8 cellular contexts compared by ENCODE assay signal in the genomic region with DNA sequence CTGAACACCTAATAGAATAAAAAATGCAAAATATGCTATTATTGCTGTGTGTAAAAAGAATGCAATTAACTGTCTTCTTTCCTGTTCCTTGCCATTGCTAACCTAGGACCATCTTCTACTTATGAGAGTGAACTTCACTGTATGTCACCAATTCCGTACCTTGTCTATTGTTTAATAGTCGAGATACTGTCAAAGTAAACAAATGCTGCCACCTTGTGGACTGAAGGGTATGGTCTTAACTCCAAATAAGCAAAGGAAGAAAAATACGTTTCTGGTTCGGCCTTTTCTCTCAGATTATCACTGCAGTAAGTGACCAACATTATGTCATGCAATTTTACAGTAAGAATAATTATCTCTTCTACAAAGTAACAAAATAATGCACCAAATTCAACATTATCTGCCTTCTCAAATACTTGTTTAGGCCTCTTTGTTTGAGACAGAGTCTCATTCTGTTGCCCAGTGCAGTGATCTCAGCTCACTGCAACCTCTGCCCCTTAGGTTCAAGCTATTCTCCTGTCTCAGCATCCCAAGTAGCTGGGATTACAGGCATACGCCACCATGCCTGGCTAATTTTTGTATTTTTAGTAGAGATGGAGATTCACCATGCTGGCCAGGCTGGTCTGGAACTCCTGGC.
DNase-seq lines count a peak whose midpoint lies in the region; ATAC-seq, FAIRE-seq and TF ChIP-seq lines count a peak whose summit lies in the region.

No MANE protein-coding gene starts in this region.

- BruUV-seq in endothelial cell of umbilical vein (replicated peaks; lab: Mats Ljungman, UMichigan), result no TSS peak

- peaks cover 6% of the 10 kb centered on the region for H3K4me1 Mint-ChIP-seq in mesothelial cell of epicardium

- H3K4me3 Mint-ChIP-seq in mesothelial cell of epicardium, result no peak overlapping the region

- peak; percentile 90 for ATAC-seq in DND-41 (ENCODE audit: insufficient read depth, low read depth)
- peak; percentile 59 for ATAC-seq in GM21717 (IDR thresholded peaks at IDR 0.05; ENCODE audit: unreplicated experiment)
- no peak for ATAC-seq in HG02884 (IDR thresholded peaks at IDR 0.05; ENCODE audit: unreplicated experiment)
- no peak for ATAC-seq in HG03342 (IDR thresholded peaks at IDR 0.05; ENCODE audit: unreplicated experiment)

- dilution Hi-C loops in endothelial cell of umbilical vein (cut with MboI; ENCODE audit: extremely low pct_ligation_motif_present, low sequenced_read_pairs), result no loop called here

- H4K20me1 ChIP-seq in DND-41 (ENCODE audit: insufficient read depth, low read length) (peaks cover 10% of the 10 kb centered on the region; the same call in 1 of the 2 replicates), endothelial cell of umbilical vein (replicated peaks; ENCODE audit: control insufficient read depth, extremely low read depth, insufficient read depth, low read length) (no peaks in the 10 kb centered on the region)

- no peaks in the 10 kb centered on the region for H3K27me3 Mint-ChIP-seq in mesothelial cell of epicardium (ENCODE audit: low read depth)

- intact Hi-C loops in endothelial cell of umbilical vein (cut with micrococcal nuclease), result loop anchor here (1.0 to 5.0 kb wide), 7 partner anchors 185 to 921 kb away; a partner anchor contains a TSS

- CTCF ChIA-PET in endothelial cell of umbilical vein (lab: Charles Lee), result interaction anchor here (1.0 to 2.3 kb wide), 12 partner anchors 9 to 927 kb away, joined by 3 to 29 read pairs (median 7); no protein-coding TSS in a partner anchor

- TF ChIP-seq CTCF in DND-41 (IDR thresholded peaks at IDR 0.05; ENCODE audit: borderline replicate concordance, extremely low read depth, low read length, poor library complexity, severe bottlenecking), result peak; percentile 79
- peak; percentile 52 to 56 for TF ChIP-seq CTCF in endothelial cell of umbilical vein (IDR thresholded peaks at IDR 0.05; ENCODE audit: extremely low read depth in 1 of 2, insufficient read depth in 1 of 2, low read depth in 1 of 2, low read length in 2 of 2)
- peak; percentile 69 for TF ChIP-seq CTCF in mesothelial cell of epicardium (IDR thresholded peaks at IDR 0.05; ENCODE audit: unreplicated experiment)

- H3K36me3 Mint-ChIP-seq in mesothelial cell of epicardium, result peaks cover 38% of the 10 kb centered on the region

- peaks cover 28% of the 10 kb centered on the region for H3K9me3 Mint-ChIP-seq in mesothelial cell of epicardium

- peak; percentile 35 for DNase-seq in DND-41
- peak; percentile 64 for DNase-seq in NCI-H1105 treated with DMSO at 0.1 percent for 48 hours (lab: John Stamatoyannopoulos, UW)
- peak; percentile 14 for DNase-seq in SKM-1 (lab: John Stamatoyannopoulos, UW; ENCODE audit: unreplicated experiment)
- peak; percentile 78 for DNase-seq in endothelial cell of umbilical vein (ENCODE audit: low read depth, low spot score)
- DNase-seq in mesothelial cell of epicardium (ENCODE audit: low spot score in 2 of 2, unreplicated experiment in 2 of 2), result no peak

- H3K4me1 ChIP-seq in DND-41 (ENCODE audit: insufficient read depth, low read length) (no peaks in the 10 kb centered on the region), endothelial cell of umbilical vein (ENCODE audit: control insufficient read depth, extremely low read depth, insufficient read depth, low read length) (no peaks in the 10 kb centered on the region)

- H3K27ac Mint-ChIP-seq in mesothelial cell of epicardium, result no peak overlapping the region

- H3K27ac ChIP-seq in DND-41 (ENCODE audit: low read length), result no peak overlapping the region
- H3K27ac ChIP-seq in endothelial cell of umbilical vein (ENCODE audit: insufficient read depth, low read depth, low read length), result no peak overlapping the region

- POLR2A ChIA-PET in endothelial cell of umbilical vein (lab: Charles Lee), result no interaction called here

- H3K27me3 ChIP-seq in DND-41 (ENCODE audit: insufficient read depth, low read length, poor library complexity), result no peaks in the 10 kb centered on the region
- H3K27me3 ChIP-seq in endothelial cell of umbilical vein (ENCODE audit: control insufficient read depth in 2 of 2, insufficient read depth in 2 of 2, low read length in 2 of 2), result no peaks in the 10 kb centered on the region

- peaks cover 18% of the 10 kb centered on the region for H3K79me2 ChIP-seq in DND-41 (ENCODE audit: insufficient read depth, low read length)
- peaks cover 13% of the 10 kb centered on the region for H3K79me2 ChIP-seq in endothelial cell of umbilical vein (ENCODE audit: control insufficient read depth, insufficient read depth, low read length)

- H3K9ac ChIP-seq in DND-41 (ENCODE audit: low read depth, low read length) (no peak overlapping the region), endothelial cell of umbilical vein (replicated peaks; ENCODE audit: extremely low read depth, insufficient read depth, low read length) (no peak overlapping the region)

- H2AFZ ChIP-seq in DND-41 (ENCODE audit: low read depth, low read length) (no peak overlapping the region), endothelial cell of umbilical vein (ENCODE audit: low read depth, low read length) (no peak overlapping the region)

- H3K9me3 ChIP-seq in DND-41 (ENCODE audit: insufficient read depth, low read length, severe bottlenecking), result peaks cover 8% of the 10 kb centered on the region
- H3K9me3 ChIP-seq in endothelial cell of umbilical vein (replicated peaks; ENCODE audit: control insufficient read depth, insufficient read depth, low read length), result no peaks in the 10 kb centered on the region

- peak; percentile 83 for FAIRE-seq in endothelial cell of umbilical vein (lab: Jason Lieb, UNC)

- H3K9me1 ChIP-seq in endothelial cell of umbilical vein (replicated peaks; ENCODE audit: control insufficient read depth, extremely low read depth, insufficient read depth, low read length), result no peaks in the 10 kb centered on the region

- H3K4me2 ChIP-seq in DND-41 (ENCODE audit: insufficient read depth, low read length) (no peak overlapping the region), endothelial cell of umbilical vein (ENCODE audit: insufficient read depth, low read length) (no peak overlapping the region)

- H3K4me3 ChIP-seq in DND-41 (ENCODE audit: low read depth in 1 of 2, low read length in 2 of 2) (no peak overlapping the region), endothelial cell of umbilical vein (replicated peaks in 1 of 3; ENCODE audit: insufficient read depth in 1 of 3, low read depth in 1 of 3, low read length in 3 of 3) (no peak overlapping the region)

- H3K36me3 ChIP-seq in DND-41 (ENCODE audit: insufficient read depth, low read length), result peaks cover 36% of the 10 kb centered on the region
- H3K36me3 ChIP-seq in endothelial cell of umbilical vein (ENCODE audit: control insufficient read depth in 2 of 2, extremely low read depth in 1 of 2, insufficient read depth in 2 of 2, low read length in 2 of 2), result no peaks in the 10 kb centered on the region

- TF ChIP-seq POLR2A in endothelial cell of umbilical vein (IDR thresholded peaks at IDR 0.05; ENCODE audit: low read depth, low read length), result no peak

TF ChIP-seq in endothelial cell of umbilical vein, 7 proteins besides CTCF, POLR2A, EP300 and RAD21:
- TF ChIP-seq, protein P1, sequence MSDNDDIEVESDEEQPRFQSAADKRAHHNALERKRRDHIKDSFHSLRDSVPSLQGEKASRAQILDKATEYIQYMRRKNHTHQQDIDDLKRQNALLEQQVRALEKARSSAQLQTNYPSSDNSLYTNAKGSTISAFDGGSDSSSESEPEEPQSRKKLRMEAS (IDR thresholded peaks at IDR 0.05; ENCODE audit: insufficient read depth, insufficient read length), result no peak
- no peak for TF ChIP-seq GATA2 (IDR thresholded peaks at IDR 0.05; ENCODE audit: insufficient read depth, insufficient read length, low read depth, low read length)
- no peak for TF ChIP-seq FOS (IDR thresholded peaks at IDR 0.05; ENCODE audit: borderline replicate concordance, insufficient read depth, low read length)
- TF ChIP-seq POLR2AphosphoS5 (IDR thresholded peaks at IDR 0.05; ENCODE audit: insufficient read depth, low read depth, low read length), result no peak
- TF ChIP-seq JUN (IDR thresholded peaks at IDR 0.05; ENCODE audit: borderline replicate concordance, insufficient read depth, insufficient read length, low read depth), result no peak
- TF ChIP-seq EZH2 (IDR thresholded peaks at IDR 0.05; ENCODE audit: borderline replicate concordance, low read depth, low read length, severe bottlenecking), result no peak
- TF ChIP-seq MYC (IDR thresholded peaks at IDR 0.05; ENCODE audit: low read depth, low read length), result no peak
TF ChIP-seq in endothelial cell of umbilical vein: peak in this region for 0.

Comparison
In these comparisons a context has a peak if more than half of its experiments do, and no peak if none do; other contexts are left out.
1. ATAC-seq: peak in DND-41 (single experiment) and GM21717 (single experiment); none in HG02884 (single experiment) and HG03342 (single experiment).
2. DNase-seq: peak in DND-41 (single experiment), NCI-H1105 treated with DMSO at 0.1 percent for 48 hours (single experiment), SKM-1 (single experiment) and endothelial cell of umbilical vein (single experiment); none in mesothelial cell of epicardium (0 of 2).
3. Peak in every context shown above with its lines, with median percentiles within 50 percentile points of each other: CTCF ChIP-seq.